In the genomic region with DNA sequence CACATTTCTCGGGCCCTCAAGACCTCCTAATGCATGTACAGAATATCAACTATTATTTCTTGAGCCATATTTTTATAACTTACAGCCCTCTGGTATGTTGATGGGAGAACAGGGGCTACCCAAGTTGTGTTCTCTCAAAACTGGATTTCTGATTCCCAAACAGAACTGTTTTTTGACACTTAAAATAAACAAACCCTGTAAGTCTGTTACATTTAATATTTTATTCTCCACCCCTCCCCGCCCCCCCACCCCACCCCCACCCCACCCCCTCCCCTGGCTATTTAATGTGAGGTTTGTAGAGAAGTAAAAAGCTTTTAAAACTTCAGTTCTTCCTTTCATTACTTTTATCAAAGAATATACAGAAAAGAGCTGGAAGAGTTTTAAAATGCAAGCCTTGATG, we compare ENCODE assay signal across 40 cellular contexts.
"Had no signal": no experiment of that assay in that cellular context is flagged by ENCODE, and none has a peak within 500 bp of the region (broad histone marks: within the 10 kb centered on the region; RNA-seq: fewer than 3 reads in every experiment).

No MANE protein-coding gene starts in this region.

- H3K4me1 ChIP-seq: adrenal gland, ascending aorta, body of pancreas, breast epithelium had no signal

- H3K27me3 ChIP-seq: adrenal gland, ascending aorta, body of pancreas, brain microvascular endothelial cell, cardiac muscle cell had no signal

- DNase-seq: activated effector memory CD4-positive, alpha-beta T cell treated with anti-CD3 and anti-CD28 coated beads, Interleukin-2, amount 50 U/mL, for 16 hours; activated effector memory CD4-positive, alpha-beta T cell treated with Interleukin-2 at 50 U/mL for 16 hours; activated gamma-delta T cell; activated gamma-delta T cell treated with Interleukin-2 at 50 U/mL for 16 hours; activated naive CD4-positive, alpha-beta T cell; activated naive CD4-positive, alpha-beta T cell treated with anti-CD3 and anti-CD28 coated beads for 36 hours; activated naive CD4-positive, alpha-beta T cell treated with anti-CD3 and anti-CD28 coated beads, Interleukin-2, amount 10 ng/mL, durations not matched to agents 7 days and 5 days; activated naive CD4-positive, alpha-beta T cell treated with anti-CD3 and anti-CD28 coated beads, Interleukin-2, amount 50 U/mL, for 16 hours; activated naive CD4-positive, alpha-beta T cell treated with Interleukin-2 at 50 U/mL for 16 hours; activated naive CD8-positive, alpha-beta T cell treated with anti-CD3 and anti-CD28 coated beads for 36 hours; activated naive CD8-positive, alpha-beta T cell treated with anti-CD3 and anti-CD28 coated beads, Interleukin-2, amount 10 ng/mL, durations not matched to agents 7 days and 5 days; activated naive CD8-positive, alpha-beta T cell treated with anti-CD3 and anti-CD28 coated beads, Interleukin-2, amount 50 U/mL, for 24 hours; activated T-cell treated with anti-CD3 and anti-CD28 coated beads, Interleukin-2, amount 50 U/mL, for 1 hour; activated T-cell treated with anti-CD3 and anti-CD28 coated beads, Interleukin-2, amount 50 U/mL, for 24 hours; activated T-cell treated with anti-CD3 and anti-CD28 coated beads, Interleukin-2, amount 50 U/mL, for 4 hours; activated T-cell treated with anti-CD3 and anti-CD28 coated beads, Interleukin-2, amount 50 U/mL, for 48 hours; activated T-cell treated with anti-CD3 and anti-CD28 coated beads, Interleukin-2, amount 50 U/mL, for 72 hours; adrenal gland; amniotic stem cell; amygdala; anterior cingulate cortex; aorta; body of pancreas; brain microvascular endothelial cell; caudate nucleus; central memory CD4-positive, alpha-beta T cell; cerebellar nuclear complex had no signal

- H3K4me3 ChIP-seq: adrenal gland, ascending aorta, body of pancreas, breast epithelium, cardiac muscle cell had no signal

- H3K4me3 Mint-ChIP-seq: activated naive CD4-positive, alpha-beta T cell treated with anti-CD3 and anti-CD28 coated beads for 36 hours; activated naive CD4-positive, alpha-beta T cell treated with anti-CD3 and anti-CD28 coated beads, Interleukin-2, amount 10 ng/mL, durations not matched to agents 7 days and 5 days; activated naive CD4-positive, alpha-beta T cell treated with anti-CD3 and anti-CD28 coated beads, Interleukin-2, amount 50 U/mL, for 24 hours; activated naive CD8-positive, alpha-beta T cell; activated naive CD8-positive, alpha-beta T cell treated with anti-CD3 and anti-CD28 coated beads for 36 hours; activated naive CD8-positive, alpha-beta T cell treated with anti-CD3 and anti-CD28 coated beads, Interleukin-2, amount 10 ng/mL, durations not matched to agents 7 days and 5 days; activated naive CD8-positive, alpha-beta T cell treated with anti-CD3 and anti-CD28 coated beads, Interleukin-2, amount 50 U/mL, for 24 hours; activated T-cell treated with anti-CD3 and anti-CD28 coated beads, Interleukin-2, amount 50 U/mL, for 24 hours; activated T-cell treated with anti-CD3 and anti-CD28 coated beads, Interleukin-2, amount 50 U/mL, for 4 hours; activated T-cell treated with anti-CD3 and anti-CD28 coated beads, Interleukin-2, amount 50 U/mL, for 72 hours; activated T-helper 1 cell treated with anti-CD3 and anti-CD28 coated beads, Interleukin-12 subunit alpha, Interleukin-12 subunit beta, Interleukin-2, Interleukin-4 antibody, amounts not matched to agents 30 ng/mL and 10 ng/mL and 1 ng/mL, durations not matched to agents 14 hours and 24 hours and 36 hours; activated T-helper 17 cell treated with anti-CD3 and anti-CD28 coated beads, Interleukin-2, amount 50 U/mL, for 72 hours; brain; central memory CD8-positive, alpha-beta T cell had no signal

- H3K9me3 Mint-ChIP-seq: activated naive CD4-positive, alpha-beta T cell treated with anti-CD3 and anti-CD28 coated beads for 36 hours; activated naive CD4-positive, alpha-beta T cell treated with anti-CD3 and anti-CD28 coated beads, Interleukin-2, amount 10 ng/mL, durations not matched to agents 7 days and 5 days; activated naive CD4-positive, alpha-beta T cell treated with anti-CD3 and anti-CD28 coated beads, Interleukin-2, amount 50 U/mL, for 24 hours; activated naive CD4-positive, alpha-beta T cell treated with anti-CD3 and anti-CD28 coated beads, Interleukin-2, amount 50 U/mL, for 72 hours; activated naive CD8-positive, alpha-beta T cell treated with anti-CD3 and anti-CD28 coated beads for 36 hours; activated naive CD8-positive, alpha-beta T cell treated with anti-CD3 and anti-CD28 coated beads, Interleukin-2, amount 10 ng/mL, durations not matched to agents 7 days and 5 days; activated naive CD8-positive, alpha-beta T cell treated with anti-CD3 and anti-CD28 coated beads, Interleukin-2, amount 50 U/mL, for 24 hours; activated T-cell treated with anti-CD3 and anti-CD28 coated beads, Interleukin-2, amount 50 U/mL, for 24 hours; activated T-cell treated with anti-CD3 and anti-CD28 coated beads, Interleukin-2, amount 50 U/mL, for 4 hours; activated T-cell treated with anti-CD3 and anti-CD28 coated beads, Interleukin-2, amount 50 U/mL, for 72 hours; activated T-helper 1 cell treated with anti-CD3 and anti-CD28 coated beads, Interleukin-12 subunit alpha, Interleukin-12 subunit beta, Interleukin-2, Interleukin-4 antibody, amounts not matched to agents 30 ng/mL and 10 ng/mL and 1 ng/mL, durations not matched to agents 14 hours and 24 hours and 36 hours; activated T-helper 17 cell treated with anti-CD3 and anti-CD28 coated beads, Interleukin-2, amount 50 U/mL, for 72 hours; activated T-helper 2 cell treated with anti-CD3 and anti-CD28 coated beads, Interferon-gamma antibody, Interleukin-2, Interleukin-4, amounts not matched to agents 10 μg/mL and 5 μg/mL and 100 μg/mL, durations not matched to agents 14 hours and 24 hours and 36 hours; central memory CD8-positive, alpha-beta T cell had no signal

- H3K36me3 Mint-ChIP-seq: activated naive CD4-positive, alpha-beta T cell treated with anti-CD3 and anti-CD28 coated beads, Interleukin-2, amount 10 ng/mL, durations not matched to agents 7 days and 5 days; activated naive CD4-positive, alpha-beta T cell treated with anti-CD3 and anti-CD28 coated beads, Interleukin-2, amount 50 U/mL, for 24 hours; activated naive CD4-positive, alpha-beta T cell treated with anti-CD3 and anti-CD28 coated beads, Interleukin-2, amount 50 U/mL, for 72 hours; activated naive CD8-positive, alpha-beta T cell; activated naive CD8-positive, alpha-beta T cell treated with anti-CD3 and anti-CD28 coated beads for 36 hours; activated naive CD8-positive, alpha-beta T cell treated with anti-CD3 and anti-CD28 coated beads, Interleukin-2, amount 10 ng/mL, durations not matched to agents 7 days and 5 days; brain had no signal

- H3K27me3 Mint-ChIP-seq: activated naive CD4-positive, alpha-beta T cell treated with anti-CD3 and anti-CD28 coated beads, Interleukin-2, amount 10 ng/mL, durations not matched to agents 7 days and 5 days had no signal

- FAIRE-seq: astrocyte, bronchial epithelial cell had no signal

- H3K27ac ChIP-seq: adrenal gland, ascending aorta, body of pancreas, brain microvascular endothelial cell, breast epithelium, cardiac muscle cell had no signal

- ATAC-seq: activated naive CD4-positive, alpha-beta T cell treated with anti-CD3 and anti-CD28 coated beads, Interleukin-2, amount 50 U/mL, for 72 hours; activated naive CD8-positive, alpha-beta T cell treated with anti-CD3 and anti-CD28 coated beads, Interleukin-2, amount 50 U/mL, for 24 hours; activated T-cell treated with anti-CD3 and anti-CD28 coated beads, Interleukin-2, amount 50 U/mL, for 4 hours; activated T-cell treated with anti-CD3 and anti-CD28 coated beads, Interleukin-2, amount 50 U/mL, for 72 hours; activated T-helper 17 cell treated with anti-CD3 and anti-CD28 coated beads, Interleukin-2, amount 50 U/mL, for 72 hours; body of pancreas had no signal

- H3K4me1 Mint-ChIP-seq: activated naive CD4-positive, alpha-beta T cell treated with anti-CD3 and anti-CD28 coated beads, Interleukin-2, amount 10 ng/mL, durations not matched to agents 7 days and 5 days; activated naive CD4-positive, alpha-beta T cell treated with anti-CD3 and anti-CD28 coated beads, Interleukin-2, amount 50 U/mL, for 24 hours; activated naive CD8-positive, alpha-beta T cell treated with anti-CD3 and anti-CD28 coated beads for 36 hours; activated naive CD8-positive, alpha-beta T cell treated with anti-CD3 and anti-CD28 coated beads, Interleukin-2, amount 10 ng/mL, durations not matched to agents 7 days and 5 days; activated naive CD8-positive, alpha-beta T cell treated with anti-CD3 and anti-CD28 coated beads, Interleukin-2, amount 50 U/mL, for 24 hours; activated T-helper 17 cell treated with anti-CD3 and anti-CD28 coated beads, Interleukin-2, amount 50 U/mL, for 72 hours; brain; central memory CD8-positive, alpha-beta T cell had no signal

- H3K27ac Mint-ChIP-seq: activated naive CD4-positive, alpha-beta T cell treated with anti-CD3 and anti-CD28 coated beads for 36 hours; activated naive CD4-positive, alpha-beta T cell treated with anti-CD3 and anti-CD28 coated beads, Interleukin-2, amount 10 ng/mL, durations not matched to agents 7 days and 5 days; activated naive CD4-positive, alpha-beta T cell treated with anti-CD3 and anti-CD28 coated beads, Interleukin-2, amount 50 U/mL, for 24 hours; activated naive CD4-positive, alpha-beta T cell treated with anti-CD3 and anti-CD28 coated beads, Interleukin-2, amount 50 U/mL, for 72 hours; activated naive CD8-positive, alpha-beta T cell; activated naive CD8-positive, alpha-beta T cell treated with anti-CD3 and anti-CD28 coated beads for 36 hours; activated naive CD8-positive, alpha-beta T cell treated with anti-CD3 and anti-CD28 coated beads, Interleukin-2, amount 10 ng/mL, durations not matched to agents 7 days and 5 days; activated naive CD8-positive, alpha-beta T cell treated with anti-CD3 and anti-CD28 coated beads, Interleukin-2, amount 50 U/mL, for 24 hours; activated T-cell treated with anti-CD3 and anti-CD28 coated beads, Interleukin-2, amount 50 U/mL, for 24 hours; activated T-cell treated with anti-CD3 and anti-CD28 coated beads, Interleukin-2, amount 50 U/mL, for 72 hours; activated T-helper 1 cell treated with anti-CD3 and anti-CD28 coated beads, Interleukin-12 subunit alpha, Interleukin-12 subunit beta, Interleukin-2, Interleukin-4 antibody, amounts not matched to agents 30 ng/mL and 10 ng/mL and 1 ng/mL, durations not matched to agents 14 hours and 24 hours and 36 hours; activated T-helper 17 cell treated with anti-CD3 and anti-CD28 coated beads, Interleukin-2, amount 50 U/mL, for 72 hours; activated T-helper 2 cell treated with anti-CD3 and anti-CD28 coated beads, Interferon-gamma antibody, Interleukin-2, Interleukin-4, amounts not matched to agents 10 μg/mL and 5 μg/mL and 100 μg/mL, durations not matched to agents 14 hours and 24 hours and 36 hours; brain had no signal

- H3K9me3 ChIP-seq: adrenal gland, ascending aorta, body of pancreas, breast epithelium had no signal

- H3K36me3 ChIP-seq: adrenal gland, ascending aorta, brain microvascular endothelial cell, breast epithelium, cardiac muscle cell had no signal
